Comparison of ENCODE assay signal across 21 cellular contexts in the genomic region with DNA sequence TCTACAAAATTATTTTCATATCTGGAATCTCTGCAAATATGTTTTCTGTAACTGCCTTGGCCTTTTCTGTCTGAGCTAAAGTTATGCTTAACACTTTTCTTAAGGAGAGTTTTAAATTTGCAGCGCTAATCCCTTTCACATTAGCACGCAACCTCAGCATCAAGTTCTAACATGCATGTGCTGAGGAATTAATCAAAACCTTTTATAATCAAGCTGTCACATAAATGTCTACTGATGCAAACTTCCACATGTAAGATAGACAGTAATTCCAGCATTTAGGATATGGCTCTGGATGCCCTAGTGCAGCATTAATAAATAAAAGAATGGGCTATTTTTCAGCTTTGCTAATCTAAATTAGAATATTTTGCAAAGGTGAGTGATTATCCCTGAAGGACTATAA. TPM values are rescaled to one million over a fixed set of nuclear protein-coding genes. Genes with fewer than 3 reads are reported as not detected.
DNase-seq lines count a peak whose midpoint lies in the region; ATAC-seq, FAIRE-seq and TF ChIP-seq lines count a peak whose summit lies in the region.
"Had no signal": no experiment of that assay in that cellular context is flagged by ENCODE, and none has a peak within 500 bp of the region (broad histone marks: within the 10 kb centered on the region; RNA-seq: fewer than 3 reads in every experiment).

No MANE protein-coding gene starts in this region.

- H3K9me3 ChIP-seq in keratinocyte (ENCODE audit: control insufficient read depth, low read depth, low read length) (no peaks in the 10 kb centered on the region), neural cell (ENCODE audit: low read length) (no peaks in the 10 kb centered on the region), mammary epithelial cell (replicated peaks; ENCODE audit: insufficient read depth, low read length) (no peaks in the 10 kb centered on the region), right lobe of liver (no peaks in the 10 kb centered on the region)
- H3K9me3 ChIP-seq: HAP-1 had no signal

- dilution Hi-C loops in keratinocyte (cut with MboI; ENCODE audit: extremely low pct_ligation_motif_present, low sequenced_read_pairs) (no loop called here), mammary epithelial cell (cut with HindIII; ENCODE audit: low sequenced_read_pairs) (no loop called here)

- H3K9ac ChIP-seq in keratinocyte (ENCODE audit: control insufficient read depth, extremely low read depth, insufficient read depth, low read length) (no peak overlapping the region), neural cell (ENCODE audit: low read length) (no peak overlapping the region), mammary epithelial cell (ENCODE audit: insufficient read depth, low read length) (no peak overlapping the region)

- H2AFZ ChIP-seq in keratinocyte (ENCODE audit: control insufficient read depth, low read length) (no peak overlapping the region), neural cell (ENCODE audit: low read depth, low read length) (no peak overlapping the region), mammary epithelial cell (ENCODE audit: low read depth, low read length) (no peak overlapping the region)

- FAIRE-seq in bronchial epithelial cell (lab: Jason Lieb, UNC) (no peak), keratinocyte (lab: Jason Lieb, UNC) (peak; percentile 51)
- FAIRE-seq: GM12891, GM18507, H54 had no signal

- H3K4me1 ChIP-seq in keratinocyte (ENCODE audit: control insufficient read depth, extremely low read depth, insufficient read depth, low read length): peaks cover 18% of the 10 kb centered on the region
- H3K4me1 ChIP-seq in mammary epithelial cell (ENCODE audit: insufficient read depth, low read length): no peaks in the 10 kb centered on the region
- no peaks in the 10 kb centered on the region for H3K4me1 ChIP-seq in right lobe of liver

- H3K4me3 ChIP-seq in bronchial epithelial cell (ENCODE audit: low read depth, low read length) (no peak overlapping the region), keratinocyte (ENCODE audit: control insufficient read depth in 2 of 3, extremely low read depth in 1 of 3, insufficient read depth in 2 of 3, low read depth in 1 of 3, low read length in 3 of 3) (no peak overlapping the region), neural cell (ENCODE audit: low read length) (no peak overlapping the region), mammary epithelial cell (replicated peaks in 1 of 3; ENCODE audit: insufficient read depth in 1 of 3, low read depth in 2 of 3, low read length in 3 of 3) (no peak overlapping the region), right lobe of liver (no peak overlapping the region)
- H3K4me3 ChIP-seq: HAP-1 had no signal

- no peak for TF ChIP-seq CTCF in bronchial epithelial cell (IDR thresholded peaks at IDR 0.05; ENCODE audit: insufficient read depth, low read length, severe bottlenecking)
- TF ChIP-seq CTCF in keratinocyte (optimal IDR thresholded peaks at IDR 0.05 in 1 of 3, IDR thresholded peaks at IDR 0.05 in 1 of 3, conservative IDR thresholded peaks at IDR 0.05 in 1 of 3; ENCODE audit: extremely low read depth in 1 of 3, insufficient read depth in 2 of 3, low read length in 3 of 3): no peak
- no peak for TF ChIP-seq CTCF in neural cell (IDR thresholded peaks at IDR 0.05; ENCODE audit: poor library complexity, severe bottlenecking)
- TF ChIP-seq CTCF in mammary epithelial cell (conservative IDR thresholded peaks at IDR 0.05 in 1 of 2, IDR thresholded peaks at IDR 0.05 in 1 of 2; ENCODE audit: extremely low read depth in 1 of 2, insufficient read depth in 1 of 2, low read depth in 1 of 2, low read length in 2 of 2): no peak
- no peak for TF ChIP-seq CTCF in right lobe of liver (IDR thresholded peaks at IDR 0.05)

- no peak for TF ChIP-seq POLR2A in right lobe of liver (IDR thresholded peaks at IDR 0.05)

- H3K27ac ChIP-seq in epithelial cell of prostate (no peak overlapping the region), keratinocyte (ENCODE audit: control insufficient read depth, insufficient read depth, low read length) (no peak overlapping the region), neural cell (ENCODE audit: low read length) (no peak overlapping the region), mammary epithelial cell (ENCODE audit: insufficient read depth, low read depth, low read length) (no peak overlapping the region), right lobe of liver (no peak overlapping the region)

- TF ChIP-seq EP300 in neural cell (conservative IDR thresholded peaks at IDR 0.05; ENCODE audit: poor library complexity, severe bottlenecking): peak; percentile 72

- H3K36me3 ChIP-seq in bronchial epithelial cell (ENCODE audit: control insufficient read depth, insufficient read depth, low read length) (no peaks in the 10 kb centered on the region), keratinocyte (ENCODE audit: control insufficient read depth in 2 of 2, extremely low read depth in 1 of 2, insufficient read depth in 2 of 2, low read length in 2 of 2) (no peaks in the 10 kb centered on the region), neural cell (ENCODE audit: insufficient read depth, low read length) (no peaks in the 10 kb centered on the region), mammary epithelial cell (ENCODE audit: insufficient read depth, low read length) (no peaks in the 10 kb centered on the region), right lobe of liver (no peaks in the 10 kb centered on the region)
- H3K36me3 ChIP-seq: HAP-1 had no signal

- intact Hi-C loops in mammary epithelial cell (cut with micrococcal nuclease) (no loop called here), right lobe of liver (cut with DNase I) (no loop called here)

- TF ChIP-seq RAD21 in neural cell (conservative IDR thresholded peaks at IDR 0.05): no peak

- no peaks in the 10 kb centered on the region for H3K9me1 ChIP-seq in keratinocyte (ENCODE audit: control insufficient read depth, extremely low read depth, insufficient read depth, low read length)

- H3F3A ChIP-seq in neural cell (ENCODE audit: insufficient read depth, low read length, poor library complexity, severe bottlenecking): no peaks in the 10 kb centered on the region

- BruUV-seq in mammary epithelial cell (replicated peaks; lab: Mats Ljungman, UMichigan): no TSS peak

- H3K4me2 ChIP-seq in keratinocyte (ENCODE audit: control insufficient read depth, extremely low read depth, insufficient read depth, low read depth, low read length): peak overlapping the region; percentile 49
- no peak overlapping the region for H3K4me2 ChIP-seq in neural cell (ENCODE audit: low read length)
- H3K4me2 ChIP-seq in mammary epithelial cell (ENCODE audit: insufficient read depth, low read depth, low read length): no peak overlapping the region

- H3K79me2 ChIP-seq in keratinocyte (ENCODE audit: control insufficient read depth, insufficient read depth, low read length) (no peaks in the 10 kb centered on the region), neural cell (replicated peaks; ENCODE audit: insufficient read depth, low read length) (no peaks in the 10 kb centered on the region), mammary epithelial cell (ENCODE audit: insufficient read depth, low read length) (no peaks in the 10 kb centered on the region)

- WGBS in mammary epithelial cell (ENCODE audit: low coverage, missing lambda C conversion rate): 100% methylated on average over 2 of the region's 2 CpGs
- WGBS in right lobe of liver (ENCODE audit: insufficient coverage, low coverage, low lambda C conversion rate, missing lambda C conversion rate): 96% methylated on average over 2 of the region's 2 CpGs

- in situ Hi-C loops in mammary epithelial cell (cut with MboI; ENCODE audit: low sequenced_read_pairs in 2 of 2): no loop called here

- DNase-seq in bronchial epithelial cell (ENCODE audit: low read depth) (peak; percentile 2), epithelial cell of prostate (ENCODE audit: low read depth, low spot score) (peak; percentile 10), keratinocyte (ENCODE audit: low read depth, low spot score) (no peak), mammary epithelial cell (no peak), right lobe of liver (no peak)
- DNase-seq: C1 segment of cervical spinal cord; Calu3; CD4-positive, alpha-beta memory T cell; COR-L47; DMS53; DMS79 treated with DMSO at 0.1 percent for 48 hours; GF-D8; GOT3; HFFc6 had no signal

- ATAC-seq in HG03520 (IDR thresholded peaks at IDR 0.05; ENCODE audit: unreplicated experiment) (no peak), right lobe of liver (no peak), GM19035 (IDR thresholded peaks at IDR 0.05; ENCODE audit: unreplicated experiment) (no peak)

- CTCF ChIA-PET in mammary epithelial cell (lab: Charles Lee; ENCODE audit: low non-redundant PET): no interaction called here

- no peaks in the 10 kb centered on the region for H4K20me1 ChIP-seq in keratinocyte (ENCODE audit: control insufficient read depth, extremely low read depth, insufficient read depth, low read length)
- H4K20me1 ChIP-seq in neural cell (ENCODE audit: insufficient read depth): no peaks in the 10 kb centered on the region
- H4K20me1 ChIP-seq in mammary epithelial cell (ENCODE audit: insufficient read depth, low read length): no peaks in the 10 kb centered on the region

- no peaks in the 10 kb centered on the region for H3K27me3 ChIP-seq in bronchial epithelial cell (ENCODE audit: control insufficient read depth, insufficient read depth, low read length)
- no peaks in the 10 kb centered on the region for H3K27me3 ChIP-seq in keratinocyte (ENCODE audit: control insufficient read depth, extremely low read depth, insufficient read depth, low read length)
- no peaks in the 10 kb centered on the region for H3K27me3 ChIP-seq in neural cell (ENCODE audit: insufficient read depth, low read depth, low read length)
- H3K27me3 ChIP-seq in mammary epithelial cell (ENCODE audit: insufficient read depth, low read length): no peaks in the 10 kb centered on the region
- H3K27me3 ChIP-seq in right lobe of liver: no peaks in the 10 kb centered on the region

- no peaks in the 10 kb centered on the region for H3K9me2 ChIP-seq in neural cell (ENCODE audit: insufficient read depth, low read length)

RNA-seq across cellular contexts. Expression of a gene that starts 17.5 kb away (rescaled TPM):
- total RNA-seq in bronchial epithelial cell (0.53 and 0.90 TPM in 2 replicates), mammary epithelial cell (1 to 10 TPM; 1.2 to 7.5 TPM), right lobe of liver (1 to 10 TPM in 1 of 6 experiments, under 1 TPM in 3, not detected in 2; 0.13 to 2.3 (median 0.63) TPM)
- polyA plus RNA-seq in keratinocyte (0.82 to 7.6 TPM (median 5.6 TPM) in 3 replicates), neural cell (0.15 TPM in 1 of 2 replicates, not detected in the other), mammary epithelial cell (9.8 TPM)
- polyA plus RNA-seq in keratinocyte (2011; ENCODE audit: low read depth): not detected
- polyA plus RNA-seq in keratinocyte (2011; cell fraction: cytosol; rRNA removed): 1.2 and 2.4 TPM in 2 replicates
- 1.0 and 1.6 TPM in 2 replicates for polyA plus RNA-seq in keratinocyte (2011; cell fraction: nucleus; rRNA removed)
- 0.07 and 3.7 TPM in 2 replicates for polyA plus RNA-seq in keratinocyte (2012; ENCODE audit: low replicate concordance)
- polyA minus RNA-seq in keratinocyte (0.73 to 5.8 TPM in 2 of 3 replicates, not detected in the other), neural cell (2.2 and 3.4 TPM in 2 replicates), mammary epithelial cell (8.7 TPM)
- polyA minus RNA-seq in keratinocyte (2011; cell fraction: cytosol; rRNA and poly(A)+ RNA removed): not detected
- polyA minus RNA-seq in keratinocyte (2011; cell fraction: nucleus; rRNA and poly(A)+ RNA removed): 0.54 and 1.2 TPM in 2 replicates

Comparison
In these comparisons a context has a peak if more than half of its experiments do, and no peak if none do; other contexts are left out.
1. DNase-seq: peak in bronchial epithelial cell (single experiment) and epithelial cell of prostate (single experiment); none in keratinocyte (single experiment), mammary epithelial cell (single experiment) and right lobe of liver (0 of 3).